ENCODE assay signal across 5 cellular contexts in genomic region chr9:126107736-126108135, GRCh38.
"Had no signal": no experiment of that assay in that cellular context is flagged by ENCODE, and none has a peak within 500 bp of the region (broad histone marks: within the 10 kb centered on the region; RNA-seq: fewer than 3 reads in every experiment).

No MANE protein-coding gene starts in this region.

- H3K27ac ChIP-seq: HL-60 had no signal

- H3K4me1 Mint-ChIP-seq: IgD-negative memory B cell had no signal

- DNase-seq: IMR-90, KG1 had no signal

- H3K4me3 ChIP-seq: K562 had no signal

- H3K9me3 Mint-ChIP-seq: IgD-negative memory B cell had no signal

- H3K4me3 Mint-ChIP-seq: IgD-negative memory B cell had no signal

- ATAC-seq: K562 had no signal

- H3K27ac Mint-ChIP-seq: IgD-negative memory B cell had no signal
